ENCODE assay signal across 18 cellular contexts in the genomic region with DNA sequence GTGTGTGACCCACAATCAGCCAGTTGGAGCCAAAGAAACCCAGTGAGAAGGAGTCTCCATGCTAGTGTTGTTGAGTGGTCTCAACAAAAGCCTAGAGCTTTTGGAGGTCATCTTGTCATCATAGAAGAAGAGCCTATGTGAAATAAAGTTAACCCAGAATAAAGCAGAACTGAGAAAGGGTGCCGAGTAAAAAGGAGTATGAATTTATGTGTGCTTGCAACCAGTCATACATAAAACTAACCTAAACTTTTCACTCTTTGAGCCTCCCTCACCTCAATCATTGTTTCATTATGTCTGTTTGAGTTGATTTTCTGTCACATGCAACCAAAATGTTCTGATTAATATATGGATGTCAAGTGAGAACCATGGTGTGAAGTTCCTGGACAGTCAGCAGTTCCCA.
DNase-seq lines count a peak whose midpoint lies in the region; ATAC-seq and TF ChIP-seq lines count a peak whose summit lies in the region.
"Had no signal": no experiment of that assay in that cellular context is flagged by ENCODE, and none has a peak within 500 bp of the region (broad histone marks: within the 10 kb centered on the region; RNA-seq: fewer than 3 reads in every experiment).

No MANE protein-coding gene starts in this region.

- H3K4me3 ChIP-seq in gastroesophageal sphincter, result no peak overlapping the region
- H3K4me3 ChIP-seq: body of pancreas, prostate gland had no signal

- H3K4me1 ChIP-seq in gastroesophageal sphincter, result no peaks in the 10 kb centered on the region
- H3K4me1 ChIP-seq: body of pancreas, prostate gland had no signal

- POLR2A ChIA-PET in activated B cell treated with CpG ODN at 0.5 μM for 24 hours (lab: Charles Lee), result no interaction called here

- H3K27ac ChIP-seq in gastroesophageal sphincter, result no peak overlapping the region
- H3K27ac ChIP-seq: body of pancreas, prostate gland, VCaP had no signal

- no peaks in the 10 kb centered on the region for H3K9me3 ChIP-seq in gastroesophageal sphincter
- H3K9me3 ChIP-seq: body of pancreas, prostate gland, SK-N-SH had no signal

- H3K36me3 ChIP-seq in gastroesophageal sphincter, result no peaks in the 10 kb centered on the region
- H3K36me3 ChIP-seq: prostate gland had no signal

- ATAC-seq in GM18519 (IDR thresholded peaks at IDR 0.05; ENCODE audit: low FRiP score, unreplicated experiment) (peak; percentile 84), GM21529 (IDR thresholded peaks at IDR 0.05; ENCODE audit: unreplicated experiment) (peak; percentile 68), HG03103 (IDR thresholded peaks at IDR 0.05; ENCODE audit: low read depth, unreplicated experiment) (peak; percentile 85), activated B cell treated with CpG ODN at 0.5 μM for 24 hours (ENCODE audit: low read depth) (peak; percentile 66), gastroesophageal sphincter (no peak)
- ATAC-seq: body of pancreas, natural killer cell had no signal

- no peak for TF ChIP-seq EP300 in gastroesophageal sphincter (IDR thresholded peaks at IDR 0.05)

- no peak overlapping the region for H3K4me3 Mint-ChIP-seq in activated B cell treated with CpG ODN at 0.5 μM for 24 hours
- H3K4me3 Mint-ChIP-seq: natural killer cell had no signal

- no peak for TF ChIP-seq CTCF in activated B cell treated with CpG ODN at 0.5 μM for 24 hours (IDR thresholded peaks at IDR 0.05)
- no peak for TF ChIP-seq CTCF in gastroesophageal sphincter (IDR thresholded peaks at IDR 0.05)

- H3K4me1 Mint-ChIP-seq in activated B cell treated with CpG ODN at 0.5 μM for 24 hours, result peaks cover 13% of the 10 kb centered on the region
- H3K4me1 Mint-ChIP-seq: natural killer cell had no signal

- CTCF ChIA-PET in activated B cell treated with CpG ODN at 0.5 μM for 24 hours (lab: Charles Lee), result no interaction called here

- no peaks in the 10 kb centered on the region for H3K9me3 Mint-ChIP-seq in activated B cell treated with CpG ODN at 0.5 μM for 24 hours

- no peaks in the 10 kb centered on the region for H3K27me3 Mint-ChIP-seq in activated B cell treated with CpG ODN at 0.5 μM for 24 hours

- 89 to 100% methylated on average over 1 of the region's 1 CpG for WGBS in gastroesophageal sphincter (ENCODE audit: low coverage in 1 of 2), 2 donors

- H3K36me3 Mint-ChIP-seq in activated B cell treated with CpG ODN at 0.5 μM for 24 hours (ENCODE audit: low read depth), result no peaks in the 10 kb centered on the region
- H3K36me3 Mint-ChIP-seq: natural killer cell had no signal

- intact Hi-C loops in activated B cell treated with CpG ODN at 0.5 μM for 24 hours (cut with micrococcal nuclease), result no loop called here

- no peak for TF ChIP-seq POLR2A in gastroesophageal sphincter (IDR thresholded peaks at IDR 0.05)

- DNase-seq in activated B cell treated with CpG ODN at 0.5 μM for 24 hours (no peak), SHP77 (lab: John Stamatoyannopoulos, UW) (no peak), middle frontal gyrus (ENCODE audit: extremely low spot score, low spot score) (no peak), germinal center (ENCODE audit: low spot score) (no peak)
- DNase-seq: body of pancreas; DMS153; Kasumi-1; natural killer cell; NCI-H1694; NCI-H524; SK-N-SH; stimulated activated CD4-positive, alpha-beta T cell treated with anti-CD3 and anti-CD28 coated beads, Interleukin-12 subunit alpha, Interleukin-12 subunit beta, amount 100 ng/mL, for 4 hours had no signal

- no peaks in the 10 kb centered on the region for H3K27me3 ChIP-seq in gastroesophageal sphincter
- H3K27me3 ChIP-seq: body of pancreas had no signal

- H3K27ac Mint-ChIP-seq in activated B cell treated with CpG ODN at 0.5 μM for 24 hours, result no peak overlapping the region
- H3K27ac Mint-ChIP-seq: natural killer cell had no signal
